Comparison of ENCODE assay signal across 26 cellular contexts in the genomic region with DNA sequence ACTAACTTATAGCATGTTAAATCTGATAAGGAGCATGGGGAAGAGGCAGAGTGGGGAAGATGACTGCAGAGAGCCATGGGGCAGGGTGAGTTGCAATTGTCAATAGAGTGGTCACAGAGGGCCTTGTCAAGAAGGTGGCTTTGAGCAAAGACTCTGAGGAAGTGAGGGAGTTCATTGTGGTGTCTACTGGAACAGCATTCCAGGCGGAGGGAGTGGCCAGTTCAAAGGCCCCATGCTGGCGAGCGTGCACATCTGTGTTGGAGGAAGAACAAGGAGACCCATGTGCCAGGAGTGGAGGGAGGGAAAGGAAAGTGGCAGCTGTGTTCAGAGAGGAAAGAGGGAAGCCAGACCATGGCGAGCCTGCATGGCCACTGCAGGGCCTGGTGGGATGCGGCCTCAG. TPM values are rescaled to one million over a fixed set of nuclear protein-coding genes. Genes with fewer than 3 reads are reported as not detected.
"Had no signal": no experiment of that assay in that cellular context is flagged by ENCODE, and none has a peak within 500 bp of the region (broad histone marks: within the 10 kb centered on the region; RNA-seq: fewer than 3 reads in every experiment).

No MANE protein-coding gene starts in this region.

- FAIRE-seq: endothelial cell of umbilical vein, frontal cortex, pancreas, small intestine had no signal

- H3K9me3 Mint-ChIP-seq: nephron had no signal

- ATAC-seq: heart left ventricle, pancreas, right cardiac atrium had no signal

- H3K4me1 Mint-ChIP-seq: naive B cell, nephron had no signal

- H3K36me3 ChIP-seq: heart left ventricle, pancreas, stomach had no signal

- H3K27me3 ChIP-seq: heart left ventricle, pancreas, stomach had no signal

- H3K9me3 ChIP-seq: pancreas, stomach had no signal

- H3K27me3 Mint-ChIP-seq: naive B cell had no signal

- H3K27ac Mint-ChIP-seq: endodermal cell, nephron, progenitor cell of endocrine pancreas had no signal

- H3K4me3 Mint-ChIP-seq: endodermal cell, nephron had no signal

- H3K4me1 ChIP-seq: heart left ventricle, pancreas, stomach had no signal

- DNase-seq: effector CD4-positive, alpha-beta T cell; endodermal cell; heart left ventricle; hippocampal formation; kidney glomerular epithelial cell; mesendoderm; naive B cell; occipital lobe; pancreas; right cardiac atrium; small intestine; stimulated activated CD4-positive, alpha-beta T cell treated with anti-CD3 and anti-CD28 coated beads, Interleukin-4, amount 100 ng/mL, for 24 hours; stimulated activated naive CD4-positive, alpha-beta T cell; stomach; substantia nigra had no signal

- H3K4me3 ChIP-seq: coronary artery, heart left ventricle, pancreas, stomach had no signal

- H3K27ac ChIP-seq: coronary artery, heart left ventricle, pancreas, stomach had no signal

RNA-seq across cellular contexts. Expression of a gene that starts 15.8 kb away (rescaled TPM):
- total RNA-seq: dermis microvascular lymphatic vessel endothelial cell, endothelial cell of umbilical vein, fibroblast of lung, glomerular endothelial cell, heart left ventricle, liver, lung microvascular endothelial cell, occipital lobe, progenitor cell of endocrine pancreas, right cardiac atrium, stomach, urinary bladder had no signal
